ENCODE assay signal across 24 cellular contexts in the genomic region with DNA sequence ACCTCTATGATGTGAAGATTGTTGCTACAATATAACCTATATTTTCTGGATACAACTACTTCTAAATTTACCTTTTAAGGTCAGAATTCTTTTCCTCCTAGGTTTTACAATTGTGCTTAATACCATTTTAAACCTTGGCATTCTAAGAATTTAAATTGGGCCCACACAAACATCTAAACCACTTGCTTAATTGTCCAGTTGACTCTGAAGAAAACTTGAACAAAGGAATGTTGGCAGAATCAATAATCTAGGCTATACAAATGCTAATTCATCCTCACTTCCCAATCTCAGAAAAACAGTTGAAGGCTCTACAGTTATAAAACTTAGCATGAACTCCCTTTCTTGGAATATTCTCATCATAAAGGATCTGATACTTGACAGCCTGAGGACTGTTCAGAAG.
"Had no signal": no experiment of that assay in that cellular context is flagged by ENCODE, and none has a peak within 500 bp of the region (broad histone marks: within the 10 kb centered on the region; RNA-seq: fewer than 3 reads in every experiment).

No MANE protein-coding gene starts in this region.

- FAIRE-seq: colon, endothelial cell of umbilical vein, frontal cortex, islet of Langerhans, keratinocyte had no signal

- H3K9me3 ChIP-seq: esophagus muscularis mucosa, gastroesophageal sphincter, lower lobe of right lung, mucosa of descending colon had no signal

- H3K27ac Mint-ChIP-seq: mesothelial cell of epicardium had no signal

- H3K4me3 Mint-ChIP-seq: mesothelial cell of epicardium had no signal

- H3K4me3 ChIP-seq: coronary artery, dorsolateral prefrontal cortex, esophagus muscularis mucosa, gastroesophageal sphincter, heart right ventricle, left lung, lower lobe of right lung, mucosa of descending colon had no signal

- DNase-seq: dermis blood vessel endothelial cell; dorsolateral prefrontal cortex; effector CD4-positive, alpha-beta T cell; effector memory CD4-positive, alpha-beta T cell; foreskin keratinocyte; glutamatergic neuron; head of caudate nucleus; heart right ventricle; hippocampal formation; left cardiac atrium; left lung; left ventricle myocardium superior; lower lobe of right lung; mesenchymal stem cell; mucosa of descending colon had no signal

- H3K27me3 ChIP-seq: dorsolateral prefrontal cortex, esophagus muscularis mucosa, foreskin keratinocyte, gastroesophageal sphincter, heart right ventricle, left lung had no signal

- H3K4me1 ChIP-seq: esophagus muscularis mucosa, foreskin keratinocyte, gastroesophageal sphincter, heart right ventricle, left lung, lower lobe of right lung had no signal

- H3K36me3 ChIP-seq: esophagus muscularis mucosa, gastroesophageal sphincter, heart right ventricle, left lung, lower lobe of right lung had no signal

- H3K27ac ChIP-seq: coronary artery, dorsolateral prefrontal cortex, esophagus muscularis mucosa, foreskin keratinocyte, gastroesophageal sphincter, heart right ventricle, left lung, lower lobe of right lung had no signal
